Comparison of ENCODE assay signal across 8 cellular contexts in the genomic region with DNA sequence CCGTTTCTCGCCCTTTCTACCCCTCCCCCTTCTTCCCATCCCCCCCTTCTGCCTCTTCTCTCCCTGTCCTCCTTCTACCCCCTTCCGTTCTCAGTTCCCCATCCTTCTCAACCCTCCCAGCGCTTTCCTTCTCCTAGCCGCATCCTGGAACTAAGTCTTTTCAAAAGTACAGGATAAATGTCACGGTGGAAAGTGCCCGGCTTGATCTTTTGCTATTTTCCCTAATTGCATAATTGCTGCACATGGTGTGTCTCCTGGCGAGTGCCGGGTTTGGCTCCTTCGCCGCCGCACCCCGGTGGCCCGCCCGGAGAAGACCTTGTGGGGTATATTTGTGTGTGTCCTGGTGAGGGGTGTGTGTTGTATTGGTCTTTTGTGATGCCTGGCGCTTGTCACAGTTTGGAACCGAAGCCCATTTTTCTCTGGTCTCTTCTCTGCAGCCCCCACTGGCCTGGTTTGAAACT. TPM values are rescaled to one million over a fixed set of nuclear protein-coding genes. Genes with fewer than 3 reads are reported as not detected.
DNase-seq lines count a peak whose midpoint lies in the region; ATAC-seq, FAIRE-seq and TF ChIP-seq lines count a peak whose summit lies in the region.

No MANE protein-coding gene starts in this region.

- POLR2A ChIA-PET in naive thymus-derived CD4-positive, alpha-beta T cell (lab: Charles Lee), result interaction anchor here (0.6 to 0.9 kb wide), 2 partner anchors 712 to 713 kb away, joined by 3 read pairs; partner anchors contain the start of genes NKIRAS1 and RPL15

- H3K9me3 Mint-ChIP-seq in naive thymus-derived CD4-positive, alpha-beta T cell, result no peaks in the 10 kb centered on the region

- TF ChIP-seq CTCF in 22Rv1 (IDR thresholded peaks at IDR 0.05) (no peak), esophagus squamous epithelium (IDR thresholded peaks at IDR 0.05) (no peak)

- FAIRE-seq in GM18507 (lab: Jason Lieb, UNC), result peak; percentile 60

- H3K27ac ChIP-seq in 22Rv1 (peak overlapping the region; percentile 66), HUES6 (ENCODE audit: low read depth, low read length) (peak overlapping the region; percentile 62; the same call in 1 of the 2 replicates), esophagus squamous epithelium (peak overlapping the region; percentile 79 to 91 (median 89))
- peak overlapping the region; percentile 76 for H3K27ac ChIP-seq in naive thymus-derived CD4-positive, alpha-beta T cell (ENCODE audit: low read depth, low read length)

- CTCF ChIA-PET in naive thymus-derived CD4-positive, alpha-beta T cell (lab: Charles Lee), result no interaction called here

- no peaks in the 10 kb centered on the region for H3K36me3 Mint-ChIP-seq in naive thymus-derived CD4-positive, alpha-beta T cell

- no peak for ATAC-seq in naive thymus-derived CD4-positive, alpha-beta T cell
- no peak for ATAC-seq in HG02678 (IDR thresholded peaks at IDR 0.05; ENCODE audit: unreplicated experiment)

- H3K9me3 ChIP-seq in HUES6 (ENCODE audit: control insufficient read depth, insufficient read depth, low read depth, low read length) (no peaks in the 10 kb centered on the region), esophagus squamous epithelium (no peaks in the 10 kb centered on the region)
- H3K9me3 ChIP-seq in naive thymus-derived CD4-positive, alpha-beta T cell (ENCODE audit: control insufficient read depth in 2 of 3, low read length in 3 of 3), result no peaks in the 10 kb centered on the region

- DNase-seq in GM18507 (ENCODE audit: extremely low spot score, insufficient read length, low read depth) (peak; percentile 11), esophagus squamous epithelium (lab: John Stamatoyannopoulos, UW) (no peak), ureter (ENCODE audit: low spot score) (peak; percentile 45)
- DNase-seq in activated CD4-positive, alpha-beta T cell treated with anti-CD3 and anti-CD28 coated beads, Interleukin-2, amount 50 U/mL, for 48 hours, result peak; percentile 6 to 17
- DNase-seq in naive thymus-derived CD4-positive, alpha-beta T cell, result peak in 8 of 9 donors; percentile 7 to 29 (median 16)

- H3K36me3 ChIP-seq in HUES6 (ENCODE audit: control insufficient read depth, insufficient read depth, low read length), result no peaks in the 10 kb centered on the region
- no peaks in the 10 kb centered on the region for H3K36me3 ChIP-seq in esophagus squamous epithelium
- H3K36me3 ChIP-seq in naive thymus-derived CD4-positive, alpha-beta T cell (ENCODE audit: control insufficient read depth in 2 of 3, insufficient read depth in 3 of 3, low read length in 3 of 3), result peaks cover 0 to 11% (median 0%) of the 10 kb centered on the region in 3 experiments

- H3K4me3 ChIP-seq in HUES6 (ENCODE audit: low read depth, low read length) (peak overlapping the region; percentile 99), esophagus squamous epithelium (peak overlapping the region; percentile 87 to 98 (median 94))
- peak overlapping the region; percentile 68 for H3K4me3 ChIP-seq in naive thymus-derived CD4-positive, alpha-beta T cell (ENCODE audit: low read length)

- H3K27me3 ChIP-seq in HUES6 (ENCODE audit: control insufficient read depth, insufficient read depth, low read length), result peaks cover 21% of the 10 kb centered on the region
- no peaks in the 10 kb centered on the region for H3K27me3 ChIP-seq in esophagus squamous epithelium
- H3K27me3 ChIP-seq in naive thymus-derived CD4-positive, alpha-beta T cell (ENCODE audit: control insufficient read depth in 2 of 2, insufficient read depth in 2 of 2, low read length in 2 of 2), result peaks cover 0 to 8% of the 10 kb centered on the region in 2 donors

- H3K4me1 ChIP-seq in HUES6 (ENCODE audit: control insufficient read depth, insufficient read depth, low read length), result peaks cover 23% of the 10 kb centered on the region
- peaks cover 0 to 30% (median 3%) of the 10 kb centered on the region in 3 donors for H3K4me1 ChIP-seq in esophagus squamous epithelium
- peaks cover 0 to 4% of the 10 kb centered on the region in 2 donors for H3K4me1 ChIP-seq in naive thymus-derived CD4-positive, alpha-beta T cell (ENCODE audit: control insufficient read depth in 2 of 2, insufficient read depth in 2 of 2, low read length in 2 of 2)

- WGBS in esophagus squamous epithelium, 2 donors, result 0 to 1% methylated on average over 16 to 17 of the region's 17 CpGs

- peaks cover 14 to 32% (median 21%) of the 10 kb centered on the region in 7 donors for H3K4me1 Mint-ChIP-seq in naive thymus-derived CD4-positive, alpha-beta T cell

- peak overlapping the region; percentile 48 to 94 (median 85) for H3K27ac Mint-ChIP-seq in naive thymus-derived CD4-positive, alpha-beta T cell

- H3K27me3 Mint-ChIP-seq in naive thymus-derived CD4-positive, alpha-beta T cell, result peaks cover 0 to 36% (median 5%) of the 10 kb centered on the region in 5 donors

- H3K4me3 Mint-ChIP-seq in naive thymus-derived CD4-positive, alpha-beta T cell, result peak overlapping the region; percentile 87 to 98 (median 94)

- peak overlapping the region; percentile 81 for H3K9ac ChIP-seq in HUES6 (ENCODE audit: low read length)

- intact Hi-C loops in esophagus squamous epithelium (cut with DNase I), result no loop called here
- intact Hi-C loops in naive thymus-derived CD4-positive, alpha-beta T cell (cut with micrococcal nuclease), result loop anchor here (1.0 to 10.0 kb wide), 6 partner anchors 121 to 742 kb away; partner anchors contain the start of genes NKIRAS1 (in 2 of the 2), NR1D2 (in 2 of the 2), RPL15 (in 2 of the 2) and UBE2E1 (in 1 of the 2)

- TF ChIP-seq POLR2A in esophagus squamous epithelium (IDR thresholded peaks at IDR 0.05), result no peak

RNA-seq across cellular contexts. Expression of gene UBE2E2, which starts 0.6 kb away (rescaled TPM):
- total RNA-seq in esophagus squamous epithelium, result 10 to 100 TPM; 26.5 to 44.0 (median 37.0) TPM
- 10 to 100 TPM in 3 of 5 experiments, 1 to 10 TPM in 2; 2.4 to 28.8 (median 10.9) TPM for total RNA-seq in naive thymus-derived CD4-positive, alpha-beta T cell
- polyA plus RNA-seq in naive thymus-derived CD4-positive, alpha-beta T cell, result 10 to 100 TPM; 15.3 to 18.5 TPM
- 28.3 TPM for total RNA-seq in ureter
